Comparison of ENCODE assay signal across 10 cellular contexts in the genomic region with DNA sequence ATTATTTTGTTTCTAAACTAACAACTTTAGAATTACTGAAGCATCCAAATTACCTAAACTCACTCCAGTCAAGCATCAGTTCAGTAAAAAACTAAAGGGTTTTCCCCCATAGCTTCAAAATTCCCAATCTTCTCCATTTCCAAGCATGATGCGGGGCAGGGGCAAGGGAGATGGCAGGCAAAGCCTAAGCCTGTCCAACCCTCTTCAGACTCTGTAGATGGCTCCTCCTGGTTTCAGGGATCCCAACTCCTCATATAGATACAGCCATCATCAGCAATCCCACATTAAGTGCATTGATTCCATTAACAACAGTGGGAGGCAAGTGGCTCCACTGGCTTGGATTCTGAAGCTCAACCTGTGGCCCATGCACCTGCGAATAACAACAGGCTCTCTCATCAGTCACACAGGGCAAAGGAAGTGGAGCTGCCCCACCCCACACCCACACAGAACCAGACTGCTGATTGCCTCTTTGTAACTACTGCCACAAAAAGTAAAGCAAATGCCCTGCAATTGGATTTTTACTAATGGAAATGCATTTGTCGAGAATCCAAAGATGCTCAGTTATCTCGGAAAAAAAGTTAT. TPM values are rescaled to one million over a fixed set of nuclear protein-coding genes. Genes with fewer than 3 reads are reported as not detected.
DNase-seq lines count a peak whose midpoint lies in the region; TF ChIP-seq lines count a peak whose summit lies in the region.
"Had no signal": no experiment of that assay in that cellular context is flagged by ENCODE, and none has a peak within 500 bp of the region (broad histone marks: within the 10 kb centered on the region; RNA-seq: fewer than 3 reads in every experiment).

No MANE protein-coding gene starts in this region.

- no peak overlapping the region for H3K9ac ChIP-seq in HUES48 (ENCODE audit: low read depth, low read length)
- no peak overlapping the region for H3K9ac ChIP-seq in colonic mucosa (ENCODE audit: low read depth in 2 of 2, low read length in 2 of 2)
- H3K9ac ChIP-seq: SK-N-SH had no signal

- H3K9me3 ChIP-seq in HUES48 (ENCODE audit: control insufficient read depth, insufficient read depth, low read length) (no peaks in the 10 kb centered on the region), colonic mucosa (no peaks in the 10 kb centered on the region)
- H3K9me3 ChIP-seq: SK-N-SH had no signal

- TF ChIP-seq CTCF in colonic mucosa (IDR thresholded peaks at IDR 0.05) (no peak), lower leg skin (IDR thresholded peaks at IDR 0.05) (no peak)

- H3K36me3 ChIP-seq in HUES48 (ENCODE audit: control insufficient read depth, insufficient read depth, low read length) (no peaks in the 10 kb centered on the region), colonic mucosa (no peaks in the 10 kb centered on the region)
- H3K36me3 ChIP-seq: brain microvascular endothelial cell had no signal

- H3K4me1 ChIP-seq in HUES48 (ENCODE audit: control insufficient read depth, insufficient read depth, low read length), result peaks cover 33% of the 10 kb centered on the region
- H3K4me1 ChIP-seq in colonic mucosa, result no peaks in the 10 kb centered on the region

- peak overlapping the region; percentile 62 for H3K27ac ChIP-seq in HUES48 (ENCODE audit: low read depth, low read length)
- H3K27ac ChIP-seq in colonic mucosa, result no peak overlapping the region
- H3K27ac ChIP-seq: brain microvascular endothelial cell had no signal

- H3K4me3 ChIP-seq in HUES48 (ENCODE audit: low read depth, low read length) (peak overlapping the region; percentile 1; the same call in 1 of the 2 replicates), colonic mucosa (no peak overlapping the region), lower leg skin (ENCODE audit: low read depth, poor library complexity, severe bottlenecking) (no peak overlapping the region)

- intact Hi-C loops in colonic mucosa (cut with DNase I) (no loop called here), lower leg skin (cut with DNase I; ENCODE audit: low total_unique reads) (no loop called here)

- H3K27me3 ChIP-seq in HUES48 (ENCODE audit: control insufficient read depth, insufficient read depth, low read length) (no peaks in the 10 kb centered on the region), colonic mucosa (no peaks in the 10 kb centered on the region)
- H3K27me3 ChIP-seq: brain microvascular endothelial cell had no signal

- peak; percentile 44 to 50 for DNase-seq in activated CD4-positive, alpha-beta T cell treated with anti-CD3 and anti-CD28 coated beads, Interleukin-2, amount 50 U/mL, for 4 hours
- peak; percentile 68 for DNase-seq in colonic mucosa
- DNase-seq in stimulated activated CD8-positive, alpha-beta memory T cell treated with anti-CD3 and anti-CD28 coated beads, Interleukin-4, amount 100 ng/mL, for 24 hours (ENCODE audit: low read depth), result peak; percentile 28
- no peak for DNase-seq in lower leg skin (ENCODE audit: low spot score in 2 of 2)
- DNase-seq in amniotic stem cell (lab: John Stamatoyannopoulos, UW), result no peak
- DNase-seq in DMS153 (lab: John Stamatoyannopoulos, UW), result no peak
- DNase-seq: brain microvascular endothelial cell, glutamatergic neuron, SK-N-SH had no signal

- WGBS in lower leg skin, 2 donors, result 76 to 85% methylated on average over 4 of the region's 4 CpGs

- no peak for TF ChIP-seq POLR2A in lower leg skin (IDR thresholded peaks at IDR 0.05)

RNA-seq across cellular contexts. Expression of a gene that starts 14.9 kb away (rescaled TPM):
- total RNA-seq in colonic mucosa (10 to 100 TPM; 19.4 to 30.8 TPM), lower leg skin (10 to 100 TPM in 3 of 4 donors, 1 to 10 TPM in 1; 9.5 to 24.3 (median 14.4) TPM)

Comparison
In these comparisons a context has a peak if more than half of its experiments do, and no peak if none do; other contexts are left out.
1. DNase-seq: peak in activated CD4-positive, alpha-beta T cell treated with anti-CD3 and anti-CD28 coated beads, Interleukin-2, amount 50 U/mL, for 4 hours (2 of 2), colonic mucosa (single experiment) and stimulated activated CD8-positive, alpha-beta memory T cell treated with anti-CD3 and anti-CD28 coated beads, Interleukin-4, amount 100 ng/mL, for 24 hours (single experiment); none in lower leg skin (0 of 2), amniotic stem cell (single experiment) and DMS153 (single experiment).